ENCODE assay signal across 1 cellular context in the genomic region with DNA sequence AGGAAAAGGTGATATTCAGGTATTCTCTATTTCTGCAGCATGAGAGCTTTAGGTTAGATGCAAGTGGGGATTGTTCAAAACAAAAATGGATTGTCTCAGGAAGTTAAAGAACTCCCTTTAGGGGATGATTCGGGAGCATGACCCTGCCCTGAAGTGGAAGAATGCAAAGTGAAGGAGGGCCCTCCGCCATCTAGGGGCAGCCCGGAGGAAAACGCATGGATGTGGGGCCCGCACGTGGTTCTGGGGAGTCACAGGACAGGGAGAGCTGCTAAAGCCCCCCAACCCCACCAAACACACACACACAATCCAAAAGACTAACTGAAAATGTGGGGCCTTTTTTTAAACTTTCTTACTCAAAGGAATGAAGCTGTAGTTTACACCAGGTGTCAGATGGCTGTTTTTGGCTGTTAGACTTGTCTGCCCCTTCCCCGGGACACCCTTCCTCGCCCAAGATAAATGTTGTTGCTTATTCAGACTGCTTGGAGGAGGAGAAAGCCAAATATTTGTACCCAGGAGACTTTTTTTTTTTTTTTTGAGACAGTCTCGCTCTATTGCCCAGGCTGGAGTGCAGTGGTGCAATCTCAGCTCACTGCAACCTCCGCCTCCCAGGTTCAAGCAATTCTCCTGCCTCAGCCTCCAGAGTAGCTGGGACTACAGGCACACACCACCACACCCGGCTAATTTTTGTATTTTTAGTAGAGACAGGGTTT.
TF ChIP-seq lines count a peak whose summit lies in the region.

No MANE protein-coding gene starts in this region.

TF ChIP-seq in K562, 482 proteins besides CTCF, POLR2A, EP300 and RAD21 (continued from another document):
- TF ChIP-seq, protein P1, sequence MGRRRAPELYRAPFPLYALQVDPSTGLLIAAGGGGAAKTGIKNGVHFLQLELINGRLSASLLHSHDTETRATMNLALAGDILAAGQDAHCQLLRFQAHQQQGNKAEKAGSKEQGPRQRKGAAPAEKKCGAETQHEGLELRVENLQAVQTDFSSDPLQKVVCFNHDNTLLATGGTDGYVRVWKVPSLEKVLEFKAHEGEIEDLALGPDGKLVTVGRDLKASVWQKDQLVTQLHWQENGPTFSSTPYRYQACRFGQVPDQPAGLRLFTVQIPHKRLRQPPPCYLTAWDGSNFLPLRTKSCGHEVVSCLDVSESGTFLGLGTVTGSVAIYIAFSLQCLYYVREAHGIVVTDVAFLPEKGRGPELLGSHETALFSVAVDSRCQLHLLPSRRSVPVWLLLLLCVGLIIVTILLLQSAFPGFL (CRISPR knock-in tag; IDR thresholded peaks at IDR 0.05) = no peak
- TF ChIP-seq FOXP1 (CRISPR knock-in tag; IDR thresholded peaks at IDR 0.05) (peak; percentile 88; the same call in 1 of the 2 replicates), MYC (IDR thresholded peaks at IDR 0.05; ENCODE audit: low read depth, low read length) (peak; percentile 92), MYC (CRISPR knock-in tag; IDR thresholded peaks at IDR 0.05; ENCODE audit: borderline replicate concordance, low read depth) (no peak), DMBX1 (CRISPR knock-in tag; IDR thresholded peaks at IDR 0.05; ENCODE audit: borderline replicate concordance) (no peak), NFYB (IDR thresholded peaks at IDR 0.05; ENCODE audit: extremely low read depth, insufficient read length) (no peak), CREB1 (IDR thresholded peaks at IDR 0.05) (no peak), CREB1 (CRISPR knock-in tag; IDR thresholded peaks at IDR 0.05) (peak; percentile 28; the same call in 1 of the 2 replicates), CBX3 (IDR thresholded peaks at IDR 0.05; ENCODE audit: borderline replicate concordance in 1 of 2, low read length in 2 of 2) (0 out of 3 replicates have a peak, but pooled peaks of 1 of the 2 experiments have one; percentile 41), FOXA3 (CRISPR knock-in tag; conservative IDR thresholded peaks at IDR 0.05 in 1 of 2, IDR thresholded peaks at IDR 0.05 in 1 of 2) (peak in 1 of 2 experiments; percentile 77; a peak in 1 of 4 replicates), ZFPM2 (CRISPR knock-in tag; IDR thresholded peaks at IDR 0.05) (no peak), RAD51 (IDR thresholded peaks at IDR 0.05; ENCODE audit: borderline replicate concordance, low read depth) (peak; percentile 41; the same call in 1 of the 2 replicates), L3MBTL2 (IDR thresholded peaks at IDR 0.05) (peak; percentile 72), ETV6 (IDR thresholded peaks at IDR 0.05; ENCODE audit: borderline replicate concordance in 1 of 2, low read depth in 2 of 2, low read length in 1 of 2) (no peak), ETV6 (CRISPR knock-in tag; IDR thresholded peaks at IDR 0.05; ENCODE audit: borderline replicate concordance) (peak; percentile 88; the same call in 1 of the 2 replicates), TEAD4 (IDR thresholded peaks at IDR 0.05; ENCODE audit: low read length) (no peak), TEAD4 (CRISPR knock-in tag; IDR thresholded peaks at IDR 0.05; ENCODE audit: borderline replicate concordance) (peak; percentile 65; the same call in 1 of the 2 replicates), CBFB (CRISPR knock-in tag; IDR thresholded peaks at IDR 0.05) (peak; percentile 48; the same call in 1 of the 2 replicates), ZNF431 (CRISPR knock-in tag; IDR thresholded peaks at IDR 0.05) (peak; percentile 52; the same call in 1 of the 2 replicates), SMC3 (conservative IDR thresholded peaks at IDR 0.05; ENCODE audit: insufficient read depth, low read depth, low read length) (peak; percentile 32; the same call in 1 of the 2 replicates), PHB (CRISPR knock-in tag; IDR thresholded peaks at IDR 0.05) (no peak), LEF1 (IDR thresholded peaks at IDR 0.05) (no peak), RBFOX2 (IDR thresholded peaks at IDR 0.05; ENCODE audit: low read depth, low read length) (no peak), MAZ (CRISPR knock-in tag; conservative IDR thresholded peaks at IDR 0.05 in 1 of 2, IDR thresholded peaks at IDR 0.05 in 1 of 2) (peak in 1 of 2 experiments; percentile 26; a peak in 1 of 4 replicates), ZNF224 (CRISPR knock-in tag; IDR thresholded peaks at IDR 0.05) (peak; percentile 62; the same call in 1 of the 2 replicates)
- TF ChIP-seq, protein P2, sequence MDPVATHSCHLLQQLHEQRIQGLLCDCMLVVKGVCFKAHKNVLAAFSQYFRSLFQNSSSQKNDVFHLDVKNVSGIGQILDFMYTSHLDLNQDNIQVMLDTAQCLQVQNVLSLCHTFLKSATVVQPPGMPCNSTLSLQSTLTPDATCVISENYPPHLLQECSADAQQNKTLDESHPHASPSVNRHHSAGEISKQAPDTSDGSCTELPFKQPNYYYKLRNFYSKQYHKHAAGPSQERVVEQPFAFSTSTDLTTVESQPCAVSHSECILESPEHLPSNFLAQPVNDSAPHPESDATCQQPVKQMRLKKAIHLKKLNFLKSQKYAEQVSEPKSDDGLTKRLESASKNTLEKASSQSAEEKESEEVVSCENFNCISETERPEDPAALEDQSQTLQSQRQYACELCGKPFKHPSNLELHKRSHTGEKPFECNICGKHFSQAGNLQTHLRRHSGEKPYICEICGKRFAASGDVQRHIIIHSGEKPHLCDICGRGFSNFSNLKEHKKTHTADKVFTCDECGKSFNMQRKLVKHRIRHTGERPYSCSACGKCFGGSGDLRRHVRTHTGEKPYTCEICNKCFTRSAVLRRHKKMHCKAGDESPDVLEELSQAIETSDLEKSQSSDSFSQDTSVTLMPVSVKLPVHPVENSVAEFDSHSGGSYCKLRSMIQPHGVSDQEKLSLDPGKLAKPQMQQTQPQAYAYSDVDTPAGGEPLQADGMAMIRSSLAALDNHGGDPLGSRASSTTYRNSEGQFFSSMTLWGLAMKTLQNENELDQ (CRISPR knock-in tag; IDR thresholded peaks at IDR 0.05; ENCODE audit: borderline replicate concordance) = 0 out of 2 replicates have a peak, but pooled peaks have one; percentile 75
- TF ChIP-seq, protein P3, sequence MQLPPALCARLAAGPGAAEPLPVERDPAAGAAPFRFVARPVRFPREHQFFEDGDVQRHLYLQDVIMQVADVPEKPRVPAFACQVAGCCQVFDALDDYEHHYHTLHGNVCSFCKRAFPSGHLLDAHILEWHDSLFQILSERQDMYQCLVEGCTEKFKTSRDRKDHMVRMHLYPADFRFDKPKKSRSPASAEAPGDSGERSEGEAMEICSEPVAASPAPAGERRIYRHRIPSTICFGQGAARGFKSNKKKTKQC (CRISPR knock-in tag; IDR thresholded peaks at IDR 0.05) = peak; percentile 86; the same call in 1 of the 2 replicates
- TF ChIP-seq, protein P4, sequence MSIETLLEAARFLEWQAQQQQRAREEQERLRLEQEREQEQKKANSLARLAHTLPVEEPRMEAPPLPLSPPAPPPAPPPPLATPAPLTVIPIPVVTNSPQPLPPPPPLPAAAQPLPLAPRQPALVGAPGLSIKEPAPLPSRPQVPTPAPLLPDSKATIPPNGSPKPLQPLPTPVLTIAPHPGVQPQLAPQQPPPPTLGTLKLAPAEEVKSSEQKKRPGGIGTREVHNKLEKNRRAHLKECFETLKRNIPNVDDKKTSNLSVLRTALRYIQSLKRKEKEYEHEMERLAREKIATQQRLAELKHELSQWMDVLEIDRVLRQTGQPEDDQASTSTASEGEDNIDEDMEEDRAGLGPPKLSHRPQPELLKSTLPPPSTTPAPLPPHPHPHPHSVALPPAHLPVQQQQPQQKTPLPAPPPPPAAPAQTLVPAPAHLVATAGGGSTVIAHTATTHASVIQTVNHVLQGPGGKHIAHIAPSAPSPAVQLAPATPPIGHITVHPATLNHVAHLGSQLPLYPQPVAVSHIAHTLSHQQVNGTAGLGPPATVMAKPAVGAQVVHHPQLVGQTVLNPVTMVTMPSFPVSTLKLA (conservative IDR thresholded peaks at IDR 0.05) = peak; percentile 77 to 78
- TF ChIP-seq, protein P5, sequence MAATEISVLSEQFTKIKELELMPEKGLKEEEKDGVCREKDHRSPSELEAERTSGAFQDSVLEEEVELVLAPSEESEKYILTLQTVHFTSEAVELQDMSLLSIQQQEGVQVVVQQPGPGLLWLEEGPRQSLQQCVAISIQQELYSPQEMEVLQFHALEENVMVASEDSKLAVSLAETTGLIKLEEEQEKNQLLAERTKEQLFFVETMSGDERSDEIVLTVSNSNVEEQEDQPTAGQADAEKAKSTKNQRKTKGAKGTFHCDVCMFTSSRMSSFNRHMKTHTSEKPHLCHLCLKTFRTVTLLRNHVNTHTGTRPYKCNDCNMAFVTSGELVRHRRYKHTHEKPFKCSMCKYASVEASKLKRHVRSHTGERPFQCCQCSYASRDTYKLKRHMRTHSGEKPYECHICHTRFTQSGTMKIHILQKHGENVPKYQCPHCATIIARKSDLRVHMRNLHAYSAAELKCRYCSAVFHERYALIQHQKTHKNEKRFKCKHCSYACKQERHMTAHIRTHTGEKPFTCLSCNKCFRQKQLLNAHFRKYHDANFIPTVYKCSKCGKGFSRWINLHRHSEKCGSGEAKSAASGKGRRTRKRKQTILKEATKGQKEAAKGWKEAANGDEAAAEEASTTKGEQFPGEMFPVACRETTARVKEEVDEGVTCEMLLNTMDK (IDR thresholded peaks at IDR 0.05; ENCODE audit: borderline replicate concordance, insufficient read depth, low read depth, low read length, poor library complexity, severe bottlenecking) = peak; percentile 11
- TF ChIP-seq, protein P6, sequence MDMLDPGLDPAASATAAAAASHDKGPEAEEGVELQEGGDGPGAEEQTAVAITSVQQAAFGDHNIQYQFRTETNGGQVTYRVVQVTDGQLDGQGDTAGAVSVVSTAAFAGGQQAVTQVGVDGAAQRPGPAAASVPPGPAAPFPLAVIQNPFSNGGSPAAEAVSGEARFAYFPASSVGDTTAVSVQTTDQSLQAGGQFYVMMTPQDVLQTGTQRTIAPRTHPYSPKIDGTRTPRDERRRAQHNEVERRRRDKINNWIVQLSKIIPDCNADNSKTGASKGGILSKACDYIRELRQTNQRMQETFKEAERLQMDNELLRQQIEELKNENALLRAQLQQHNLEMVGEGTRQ (CRISPR knock-in tag; IDR thresholded peaks at IDR 0.05) = peak; percentile 52; the same call in 1 of the 2 replicates
